37 cellular contexts compared by ENCODE assay signal in genomic region chr12:15280930-15281329, GRCh38. TPM values are rescaled to one million over a fixed set of nuclear protein-coding genes. Genes with fewer than 3 reads are reported as not detected.
"Had no signal": no experiment of that assay in that cellular context is flagged by ENCODE, and none has a peak within 500 bp of the region (broad histone marks: within the 10 kb centered on the region; RNA-seq: fewer than 3 reads in every experiment).

No MANE protein-coding gene starts in this region.

- H3K4me2 ChIP-seq: KMS-11 had no signal

- DNase-seq: Karpas-422, Kasumi-1, KG1, MG63, MM.1S, MV-4-11, NCI-H1048, NCI-H1092, NCI-H1092 treated with DMSO at 0.1 percent for 48 hours, NCI-H1105, NCI-H1105 treated with DMSO at 0.1 percent for 48 hours, NCI-H1417, NCI-H1417 treated with DMSO at 0.1 percent for 48 hours, NCI-H1436, NCI-H1436 treated with DMSO at 0.1 percent for 48 hours, NCI-H146, NCI-H1694, NCI-H1694 treated with DMSO at 0.1 percent for 48 hours, NCI-H187, NCI-H187 treated with DMSO at 0.1 percent for 48 hours, NCI-H1930, NCI-H2029, NCI-H2029 treated with DMSO at 0.1 percent for 48 hours, NCI-H2081, NCI-H2081 treated with DMSO at 0.1 percent for 48 hours, NCI-H2107, NCI-H2171, NCI-H2171 treated with DMSO at 0.1 percent for 48 hours, NCI-H2227 treated with DMSO at 0.1 percent for 48 hours, NCI-H226, NCI-H345, NCI-H446, NCI-H446 treated with DMSO at 0.1 percent for 48 hours, NCI-H510A had no signal

- H3K4me3 ChIP-seq: MG63 had no signal

- H3K27ac ChIP-seq: KMS-11 had no signal

- H3K9me3 ChIP-seq: MG63 had no signal

- H3K9ac ChIP-seq: KMS-11 had no signal

- H3K36me3 ChIP-seq: MG63 had no signal

- H3K27me3 ChIP-seq: MG63 had no signal

RNA-seq across cellular contexts. Expression of gene PTPRO, which starts 41.4 kb away (rescaled TPM):
- total RNA-seq: NCI-H460 had no signal

RNA-seq across cellular contexts. Expression of gene RERG, which starts 59.7 kb away (rescaled TPM):
- total RNA-seq: M059J, NCI-H460 had no signal
